25 cellular contexts compared by ENCODE assay signal in the genomic region with DNA sequence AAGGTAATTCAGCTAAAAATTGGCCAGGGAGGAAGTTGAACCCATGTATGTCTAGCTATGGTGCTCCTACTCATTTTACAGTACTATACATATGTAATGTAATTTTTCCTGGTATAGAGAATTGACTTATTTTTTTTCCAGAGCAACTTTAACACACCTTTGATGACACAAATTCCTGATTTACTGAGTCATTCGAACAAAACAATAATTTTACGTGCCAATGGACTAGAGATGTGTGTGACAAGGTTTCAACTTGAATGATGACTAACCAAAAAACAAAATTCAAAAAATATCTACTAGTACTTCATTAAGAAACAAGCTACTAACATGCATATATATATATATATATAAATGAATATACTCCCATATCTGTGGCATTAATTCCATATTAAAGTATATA.
A peak's percentile ranks its signal among the peaks of the same experiment; 100 is the strongest.
DNase-seq lines count a peak whose midpoint lies in the region; ATAC-seq and TF ChIP-seq lines count a peak whose summit lies in the region.
"Had no signal": no experiment of that assay in that cellular context is flagged by ENCODE, and none has a peak within 500 bp of the region (broad histone marks: within the 10 kb centered on the region; RNA-seq: fewer than 3 reads in every experiment).

No MANE protein-coding gene starts in this region.

- H3K27ac Mint-ChIP-seq in T-helper 17 cell (peak overlapping the region; percentile 30), endodermal cell (no peak overlapping the region)
- H3K27ac Mint-ChIP-seq: CD8-positive, alpha-beta T cell had no signal

- DNase-seq in M059J (ENCODE audit: low read depth) (peak; percentile 42), T-helper 17 cell (no peak), cerebellar cortex (ENCODE audit: low spot score) (no peak), endodermal cell (no peak), NCI-H2196 treated with DMSO at 0.1 percent for 48 hours (lab: John Stamatoyannopoulos, UW; ENCODE audit: unreplicated experiment) (no peak)
- DNase-seq in activated CD4-positive, CD25-positive, alpha-beta regulatory T cell (lab: John Stamatoyannopoulos, UW), result no peak
- DNase-seq: C1 segment of cervical spinal cord; Caco-2; CD8-positive, alpha-beta T cell; GOT3; KBM-7; NCI-H1092; NCI-H1417 treated with DMSO at 0.1 percent for 48 hours; NCI-H1694 treated with DMSO at 0.1 percent for 48 hours; NCI-H2081; NCI-H226; NCI-H510A; NCI-H69; Peyer's patch; SJCRH30 had no signal

- 100% methylated on average over 2 of the region's 2 CpGs; no CpG with 5 or more reads in 1 of the 2 experiments for WGBS in endodermal cell (ENCODE audit: insufficient coverage in 1 of 2, insufficient read length in 1 of 2), 2 experiments

- H3K27ac ChIP-seq in endodermal cell (ENCODE audit: low read depth, low read length), result no peak overlapping the region
- H3K27ac ChIP-seq: A549, Peyer's patch, SJCRH30 had no signal

- H3K4me3 ChIP-seq in endodermal cell (ENCODE audit: low read length), result no peak overlapping the region
- H3K4me3 ChIP-seq: A549, HAP-1, Peyer's patch, SJCRH30 had no signal

- H3K9me3 Mint-ChIP-seq in endodermal cell, result no peaks in the 10 kb centered on the region
- H3K9me3 Mint-ChIP-seq: CD8-positive, alpha-beta T cell had no signal

- no peak overlapping the region for H3K4me3 Mint-ChIP-seq in T-helper 17 cell
- H3K4me3 Mint-ChIP-seq in endodermal cell, result no peak overlapping the region
- H3K4me3 Mint-ChIP-seq: CD8-positive, alpha-beta T cell had no signal

- TF ChIP-seq CTCF in endodermal cell (conservative IDR thresholded peaks at IDR 0.05), result no peak

- H3K36me3 Mint-ChIP-seq in T-helper 17 cell (ENCODE audit: low read depth), result no peaks in the 10 kb centered on the region
- H3K36me3 Mint-ChIP-seq in endodermal cell (ENCODE audit: low read depth), result no peaks in the 10 kb centered on the region
- H3K36me3 Mint-ChIP-seq: CD8-positive, alpha-beta T cell had no signal

- H3K27me3 ChIP-seq in endodermal cell (ENCODE audit: control insufficient read depth, insufficient read depth, low read length, poor library complexity, severe bottlenecking), result no peaks in the 10 kb centered on the region
- H3K27me3 ChIP-seq: Peyer's patch, SJCRH30 had no signal

- H3K36me3 ChIP-seq in endodermal cell (ENCODE audit: control insufficient read depth, insufficient read depth, low read length), result no peaks in the 10 kb centered on the region
- H3K36me3 ChIP-seq: HAP-1, Peyer's patch, SJCRH30 had no signal

- no peak overlapping the region for H3K9ac ChIP-seq in endodermal cell (ENCODE audit: extremely low read depth, low read length, poor library complexity, severe bottlenecking)

- H3K4me1 ChIP-seq in endodermal cell (ENCODE audit: control insufficient read depth, insufficient read depth, low read length), result no peaks in the 10 kb centered on the region
- H3K4me1 ChIP-seq: Caco-2, HAP-1, Peyer's patch, SJCRH30 had no signal

- H3K9me3 ChIP-seq in T-helper 17 cell (ENCODE audit: control insufficient read depth, low read length, poor library complexity, severe bottlenecking), result no peaks in the 10 kb centered on the region
- H3K9me3 ChIP-seq in endodermal cell (ENCODE audit: control insufficient read depth, low read length), result no peaks in the 10 kb centered on the region
- H3K9me3 ChIP-seq: A549, Caco-2, HAP-1, Peyer's patch, SJCRH30 had no signal

- H3K27me3 Mint-ChIP-seq in T-helper 17 cell (no peaks in the 10 kb centered on the region), endodermal cell (ENCODE audit: insufficient read depth) (no peaks in the 10 kb centered on the region)

- no peaks in the 10 kb centered on the region for H3K4me1 Mint-ChIP-seq in T-helper 17 cell
- H3K4me1 Mint-ChIP-seq in endodermal cell, result no peaks in the 10 kb centered on the region

- ATAC-seq in T-helper 17 cell (no peak), esophagus mucosa (peak; percentile 63)
- ATAC-seq: A549; CD8-positive, alpha-beta T cell; Right ventricle myocardium inferior; SK-N-SH treated with all-trans-retinoic acid at 6 μM for 48 hours had no signal
